Comparison of ENCODE assay signal across 8 cellular contexts in genomic region chr7:139775829-139776266, GRCh38.
DNase-seq lines count a peak whose midpoint lies in the region; ATAC-seq and TF ChIP-seq lines count a peak whose summit lies in the region.

No MANE protein-coding gene starts in this region.

- peak; percentile 79 for TF ChIP-seq CTCF in epithelial cell of esophagus (IDR thresholded peaks at IDR 0.05; ENCODE audit: insufficient read depth, low read depth, low read length, missing control alignments)

- ATAC-seq in HG03354 (IDR thresholded peaks at IDR 0.05; ENCODE audit: poor library complexity, severe bottlenecking, unreplicated experiment) (peak; percentile 45), HG03469 (IDR thresholded peaks at IDR 0.05; ENCODE audit: unreplicated experiment) (no peak)

- H3K4me3 ChIP-seq in epithelial cell of esophagus (ENCODE audit: low read length) = peak overlapping the region; percentile 88

- DNase-seq in GF-D8 (lab: John Stamatoyannopoulos, UW) (peak; percentile 27), NCI-H748 treated with DMSO at 0.1 percent for 48 hours (lab: John Stamatoyannopoulos, UW) (peak; percentile 29), epithelial cell of esophagus (ENCODE audit: low read depth) (peak; percentile 80), middle frontal gyrus (ENCODE audit: extremely low spot score, low spot score) (peak; percentile 31)
- DNase-seq in activated CD8-positive, alpha-beta memory T cell treated with anti-CD3 and anti-CD28 coated beads for 24 hours = peak; percentile 73
- DNase-seq in stimulated activated naive CD4-positive, alpha-beta T cell treated with Interleukin-2 at 50 U/mL for 16 hours (lab: John Stamatoyannopoulos, UW) = peak; percentile 47

Comparison
In these comparisons a context has a peak if more than half of its experiments do, and no peak if none do; other contexts are left out.
1. DNase-seq: peak in every context shown above with its lines; median percentile 80 in epithelial cell of esophagus; 73 in activated CD8-positive, alpha-beta memory T cell treated with anti-CD3 and anti-CD28 coated beads for 24 hours; 47 in stimulated activated naive CD4-positive, alpha-beta T cell treated with Interleukin-2 at 50 U/mL for 16 hours; 31 in middle frontal gyrus; 29 in NCI-H748 treated with DMSO at 0.1 percent for 48 hours; 27 in GF-D8.